ENCODE assay signal across 8 cellular contexts in the genomic region with DNA sequence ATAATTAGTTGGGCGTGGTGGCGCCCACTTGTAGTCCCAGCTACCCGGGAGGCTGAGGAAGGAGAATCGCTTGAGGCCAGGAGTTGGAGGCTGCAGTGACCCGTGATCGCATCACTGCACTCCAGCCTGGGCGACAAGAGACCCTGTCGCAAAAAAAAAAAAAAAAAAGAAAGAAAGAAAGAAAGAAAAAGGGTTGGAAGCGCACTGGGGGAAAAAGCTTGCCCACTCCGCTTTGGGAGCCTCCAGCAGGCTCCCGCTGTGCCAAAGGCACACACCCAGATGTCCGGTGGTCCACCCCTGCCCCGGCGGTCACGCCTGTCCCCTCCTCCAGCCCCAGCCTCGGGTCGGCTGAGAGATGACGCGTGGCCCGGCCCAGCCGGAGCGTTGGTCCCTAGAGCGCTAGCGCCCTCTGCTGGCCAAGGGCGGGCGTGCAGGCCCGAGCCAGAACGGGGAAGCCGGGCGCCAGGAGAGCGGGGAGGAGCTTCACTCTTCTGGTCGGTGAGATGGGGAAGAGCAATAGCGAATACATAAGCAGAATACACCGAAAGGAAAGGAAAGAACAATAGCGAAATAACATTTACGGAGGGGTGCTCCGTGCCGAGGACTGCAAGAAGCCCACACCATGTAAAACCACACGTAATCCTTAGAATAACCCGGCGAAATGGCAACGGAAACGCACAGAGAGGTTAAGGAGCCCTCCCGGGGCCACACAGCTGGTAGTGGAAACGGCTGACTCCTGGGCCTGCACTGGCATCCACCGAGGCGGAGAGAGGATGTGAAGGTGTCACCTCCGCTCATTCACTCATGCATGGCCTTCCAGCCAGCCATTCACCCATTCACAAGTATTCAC. TPM values are rescaled to one million over a fixed set of nuclear protein-coding genes. Genes with fewer than 3 reads are reported as not detected.
DNase-seq lines count a peak whose midpoint lies in the region; ATAC-seq and TF ChIP-seq lines count a peak whose summit lies in the region.

No MANE protein-coding gene starts in this region.

- intact Hi-C loops in ascending aorta (cut with DNase I) (loop anchor here (1.0 to 2.0 kb wide), 2 partner anchors 24 to 92 kb away; no protein-coding TSS in a partner anchor), sciatic nerve (cut with DNase I) (loop anchor here (2.0 kb wide), 1 partner anchor 90 kb away; no protein-coding TSS in a partner anchor)

- H3K4me3 Mint-ChIP-seq in T-helper 2 cell treated with Interferon-gamma antibody and Interleukin-4, amounts not matched to agents 5 μg/mL and 100 μg/mL, for 36 hours = peak overlapping the region; percentile 73

- peak; percentile 100 for TF ChIP-seq CTCF in ascending aorta (IDR thresholded peaks at IDR 0.05)

- H3K27me3 Mint-ChIP-seq in T-helper 2 cell treated with Interferon-gamma antibody and Interleukin-4, amounts not matched to agents 5 μg/mL and 100 μg/mL, for 36 hours (ENCODE audit: low read depth) = no peaks in the 10 kb centered on the region

- H3K27ac Mint-ChIP-seq in T-helper 2 cell treated with Interferon-gamma antibody and Interleukin-4, amounts not matched to agents 5 μg/mL and 100 μg/mL, for 36 hours = no peak overlapping the region

- no peak overlapping the region for H3K27ac ChIP-seq in ascending aorta

- no peaks in the 10 kb centered on the region for H3K9me3 Mint-ChIP-seq in T-helper 2 cell treated with Interferon-gamma antibody and Interleukin-4, amounts not matched to agents 5 μg/mL and 100 μg/mL, for 36 hours

- no peaks in the 10 kb centered on the region for H3K36me3 ChIP-seq in ascending aorta

- peak overlapping the region; percentile 32 to 57 for H3K4me3 ChIP-seq in ascending aorta

- peaks cover 0 to 3% of the 10 kb centered on the region in 2 donors for H3K4me1 ChIP-seq in ascending aorta

- no peaks in the 10 kb centered on the region for H3K9me3 ChIP-seq in ascending aorta

- peaks cover 4% of the 10 kb centered on the region for H3K4me1 Mint-ChIP-seq in T-helper 2 cell treated with Interferon-gamma antibody and Interleukin-4, amounts not matched to agents 5 μg/mL and 100 μg/mL, for 36 hours (ENCODE audit: low read depth)

- no peaks in the 10 kb centered on the region for H3K36me3 Mint-ChIP-seq in T-helper 2 cell treated with Interferon-gamma antibody and Interleukin-4, amounts not matched to agents 5 μg/mL and 100 μg/mL, for 36 hours (ENCODE audit: low read depth)

- DNase-seq in GM04504 (ENCODE audit: low read depth) (peak; percentile 55), NCI-H1930 (lab: John Stamatoyannopoulos, UW) (peak; percentile 80 to 94), ascending aorta (ENCODE audit: low spot score in 2 of 2) (peak; percentile 23 to 93), hippocampal formation (lab: John Stamatoyannopoulos, UW) (peak; percentile 66 to 85), sciatic nerve (ENCODE audit: low spot score) (peak; percentile 97)
- DNase-seq in T-helper 2 cell treated with Interferon-gamma antibody and Interleukin-4, amounts not matched to agents 5 μg/mL and 100 μg/mL, for 36 hours (ENCODE audit: low spot score) = peak; percentile 88

- ATAC-seq in HG02884 (IDR thresholded peaks at IDR 0.05; ENCODE audit: unreplicated experiment) (peak; percentile 63), sciatic nerve (peak; percentile 95), GM18868 (IDR thresholded peaks at IDR 0.05; ENCODE audit: unreplicated experiment) (no peak)

- H3K27me3 ChIP-seq in ascending aorta = no peaks in the 10 kb centered on the region

RNA-seq across cellular contexts. Expression of a gene that starts 41.7 kb away (rescaled TPM):
- total RNA-seq in ascending aorta (39.4 TPM), sciatic nerve (93.4 TPM)
